In genomic region chr10:129675027-129675769, GRCh38 we compare ENCODE assay signal across 27 cellular contexts.
"Had no signal": no experiment of that assay in that cellular context is flagged by ENCODE, and none has a peak within 500 bp of the region (broad histone marks: within the 10 kb centered on the region; RNA-seq: fewer than 3 reads in every experiment).

No MANE protein-coding gene starts in this region.

- ATAC-seq: left cardiac atrium; left lung; naive thymus-derived CD4-positive, alpha-beta T cell; right lobe of liver had no signal

- H3K4me1 ChIP-seq: esophagus squamous epithelium, heart right ventricle, left lung, parathyroid adenoma, tibial nerve, upper lobe of left lung had no signal

- H3K27ac ChIP-seq: esophagus squamous epithelium, heart right ventricle, left lung, parathyroid adenoma, right lobe of liver, thoracic aorta, tibial nerve, upper lobe of left lung had no signal

- H3K9me3 ChIP-seq: esophagus squamous epithelium, right lobe of liver had no signal

- H3K4me3 ChIP-seq: esophagus squamous epithelium, heart right ventricle, left lung, right lobe of liver, thoracic aorta, tibial nerve, upper lobe of left lung had no signal

- FAIRE-seq: colon, endothelial cell of umbilical vein, islet of Langerhans, small intestine, urothelium cell line had no signal

- H2AFZ ChIP-seq: parathyroid adenoma had no signal

- H3K27me3 ChIP-seq: esophagus squamous epithelium, heart right ventricle, left lung, right lobe of liver, tibial nerve, upper lobe of left lung had no signal

- H3K36me3 ChIP-seq: esophagus squamous epithelium, left lung, thoracic aorta, upper lobe of left lung had no signal

- H3K9ac ChIP-seq: parathyroid adenoma had no signal

- DNase-seq: effector CD8-positive, alpha-beta T cell; esophagus squamous epithelium; foreskin melanocyte; glutamatergic neuron; heart right ventricle; hippocampal formation; left cardiac atrium; left lung; mammary epithelial cell; mesendoderm; midbrain; naive thymus-derived CD4-positive, alpha-beta T cell; right lobe of liver; small intestine; stimulated activated CD4-positive, alpha-beta T cell treated with anti-CD3 and anti-CD28 coated beads, Interleukin-12 subunit alpha, Interleukin-12 subunit beta, amount 100 ng/mL, for 4 hours; stimulated activated CD4-positive, alpha-beta T cell treated with anti-CD3 and anti-CD28 coated beads, Interleukin-1b, Interleukin-23, amount 100 ng/mL, for 48 hours; stimulated activated CD4-positive, alpha-beta T cell treated with anti-CD3 and anti-CD28 coated beads, Interleukin-4, amount 100 ng/mL, for 1 hour; stimulated activated CD8-positive, alpha-beta memory T cell treated with anti-CD3 and anti-CD28 coated beads, Interleukin-4, amount 100 ng/mL, for 48 hours; stimulated activated naive CD4-positive, alpha-beta T cell treated with Interleukin-2 at 50 U/mL for 16 hours had no signal
